Comparison of ENCODE assay signal across 10 cellular contexts in genomic region chr11:35785287-35786167, GRCh38.
DNase-seq lines count a peak whose midpoint lies in the region; ATAC-seq lines count a peak whose summit lies in the region.
"Had no signal": no experiment of that assay in that cellular context is flagged by ENCODE, and none has a peak within 500 bp of the region (broad histone marks: within the 10 kb centered on the region; RNA-seq: fewer than 3 reads in every experiment).

No MANE protein-coding gene starts in this region.

- peaks cover 9% of the 10 kb centered on the region for H3K36me3 Mint-ChIP-seq in activated CD4-positive, alpha-beta T cell treated with anti-CD3 and anti-CD28 coated beads, Interleukin-2, amount 10 ng/mL, durations not matched to agents 7 days and 5 days (ENCODE audit: low read depth)

- no peaks in the 10 kb centered on the region for H3K27me3 ChIP-seq in SJSA1 (replicated peaks)

- peak overlapping the region; percentile 23; the same call in 1 of the 2 replicates for H3K27ac ChIP-seq in SJSA1
- H3K27ac ChIP-seq: A549 had no signal

- peak; percentile 58 for ATAC-seq in HG02884 (IDR thresholded peaks at IDR 0.05; ENCODE audit: unreplicated experiment)
- ATAC-seq: A549 had no signal

- H3K36me3 ChIP-seq in SJSA1 = peaks cover 9% of the 10 kb centered on the region; the same call in 1 of the 2 replicates

- no peaks in the 10 kb centered on the region; the same call in 1 of the 2 replicates for H3K9me3 ChIP-seq in SJSA1 (replicated peaks)
- H3K9me3 ChIP-seq: A549 had no signal

- H3K27me3 Mint-ChIP-seq in activated CD4-positive, alpha-beta T cell treated with anti-CD3 and anti-CD28 coated beads, Interleukin-2, amount 10 ng/mL, durations not matched to agents 7 days and 5 days = no peaks in the 10 kb centered on the region

- H3K4me3 ChIP-seq in SJSA1 = no peak overlapping the region
- H3K4me3 ChIP-seq: A549 had no signal

- CTCF ChIA-PET in activated CD4-positive, alpha-beta T cell treated with anti-CD3 and anti-CD28 coated beads, Interleukin-2, amount 10 ng/mL, durations not matched to agents 7 days and 5 days (lab: Charles Lee) = no interaction called here

- no peak overlapping the region for H3K4me3 Mint-ChIP-seq in activated CD4-positive, alpha-beta T cell treated with anti-CD3 and anti-CD28 coated beads, Interleukin-2, amount 10 ng/mL, durations not matched to agents 7 days and 5 days

- H3K9me3 Mint-ChIP-seq in activated CD4-positive, alpha-beta T cell treated with anti-CD3 and anti-CD28 coated beads, Interleukin-2, amount 10 ng/mL, durations not matched to agents 7 days and 5 days = no peaks in the 10 kb centered on the region

- DNase-seq in activated CD4-positive, alpha-beta T cell treated with anti-CD3 and anti-CD28 coated beads, Interleukin-2, amount 10 ng/mL, durations not matched to agents 7 days and 5 days = peak; percentile 21
- no peak for DNase-seq in activated CD4-positive, alpha-beta T cell treated with anti-CD3 and anti-CD28 coated beads, Interleukin-2, amount 50 U/mL, for 1 hour
- DNase-seq in SJSA1 (ENCODE audit: low read depth in 1 of 2, low spot score in 2 of 2) = peak in 1 of 2 experiments; percentile 32
- peak; percentile 83 for DNase-seq in renal cortical epithelial cell (ENCODE audit: low read depth)
- no peak for DNase-seq in NCI-H128 (lab: John Stamatoyannopoulos, UW; ENCODE audit: unreplicated experiment)
- no peak for DNase-seq in SHP77 (lab: John Stamatoyannopoulos, UW)
- DNase-seq in NCI-H1048 (lab: John Stamatoyannopoulos, UW) = no peak
- DNase-seq: hippocampal formation had no signal

- POLR2A ChIA-PET in activated CD4-positive, alpha-beta T cell treated with anti-CD3 and anti-CD28 coated beads, Interleukin-2, amount 10 ng/mL, durations not matched to agents 7 days and 5 days (lab: Charles Lee) = interaction anchor here (0.6 kb wide), 1 partner anchor 36 kb away, joined by 5 read pairs; no protein-coding TSS in a partner anchor

- peaks cover 34% of the 10 kb centered on the region for H3K4me1 Mint-ChIP-seq in activated CD4-positive, alpha-beta T cell treated with anti-CD3 and anti-CD28 coated beads, Interleukin-2, amount 10 ng/mL, durations not matched to agents 7 days and 5 days

- H3K27ac Mint-ChIP-seq in activated CD4-positive, alpha-beta T cell treated with anti-CD3 and anti-CD28 coated beads, Interleukin-2, amount 10 ng/mL, durations not matched to agents 7 days and 5 days = no peak overlapping the region

- peaks cover 25% of the 10 kb centered on the region for H3K4me1 ChIP-seq in SJSA1 (replicated peaks)

Comparison
In these comparisons a context has a peak if more than half of its experiments do, and no peak if none do; other contexts are left out.
1. DNase-seq: peak in activated CD4-positive, alpha-beta T cell treated with anti-CD3 and anti-CD28 coated beads, Interleukin-2, amount 10 ng/mL, durations not matched to agents 7 days and 5 days (single experiment) and renal cortical epithelial cell (single experiment); none in activated CD4-positive, alpha-beta T cell treated with anti-CD3 and anti-CD28 coated beads, Interleukin-2, amount 50 U/mL, for 1 hour (single experiment), NCI-H128 (single experiment), SHP77 (0 of 2) and NCI-H1048 (single experiment).